In genomic region chr15:73050561-73051297, GRCh38 we compare ENCODE assay signal across 1 cellular context.
TF ChIP-seq lines count a peak whose summit lies in the region.

No MANE protein-coding gene starts in this region.

TF ChIP-seq in IMR-90, 13 proteins besides CTCF, POLR2A, EP300 and RAD21 (continued from another document):
- TF ChIP-seq, protein P1, sequence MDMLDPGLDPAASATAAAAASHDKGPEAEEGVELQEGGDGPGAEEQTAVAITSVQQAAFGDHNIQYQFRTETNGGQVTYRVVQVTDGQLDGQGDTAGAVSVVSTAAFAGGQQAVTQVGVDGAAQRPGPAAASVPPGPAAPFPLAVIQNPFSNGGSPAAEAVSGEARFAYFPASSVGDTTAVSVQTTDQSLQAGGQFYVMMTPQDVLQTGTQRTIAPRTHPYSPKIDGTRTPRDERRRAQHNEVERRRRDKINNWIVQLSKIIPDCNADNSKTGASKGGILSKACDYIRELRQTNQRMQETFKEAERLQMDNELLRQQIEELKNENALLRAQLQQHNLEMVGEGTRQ (IDR thresholded peaks at IDR 0.05; ENCODE audit: low read depth, low read length): no peak
- TF ChIP-seq CHD1 (IDR thresholded peaks at IDR 0.05; ENCODE audit: low read depth, low read length): no peak
- TF ChIP-seq ELK1 (IDR thresholded peaks at IDR 0.05; ENCODE audit: borderline replicate concordance, low read depth, low read length): no peak
- TF ChIP-seq MXI1 (IDR thresholded peaks at IDR 0.05; ENCODE audit: borderline replicate concordance, low read depth, low read length): no peak
- no peak for TF ChIP-seq MAZ (IDR thresholded peaks at IDR 0.05; ENCODE audit: borderline replicate concordance, low read depth, low read length)
- no peak for TF ChIP-seq SMC3 (IDR thresholded peaks at IDR 0.05; ENCODE audit: low read depth, low read length)
- no peak for TF ChIP-seq RCOR1 (IDR thresholded peaks at IDR 0.05; ENCODE audit: insufficient replicate concordance, low read length)
- TF ChIP-seq MAFK (IDR thresholded peaks at IDR 0.05; ENCODE audit: low read depth, low read length): no peak
- no peak for TF ChIP-seq NFE2L2 (IDR thresholded peaks at IDR 0.05; ENCODE audit: low read depth, low read length)
